15 cellular contexts compared by ENCODE assay signal in the genomic region with DNA sequence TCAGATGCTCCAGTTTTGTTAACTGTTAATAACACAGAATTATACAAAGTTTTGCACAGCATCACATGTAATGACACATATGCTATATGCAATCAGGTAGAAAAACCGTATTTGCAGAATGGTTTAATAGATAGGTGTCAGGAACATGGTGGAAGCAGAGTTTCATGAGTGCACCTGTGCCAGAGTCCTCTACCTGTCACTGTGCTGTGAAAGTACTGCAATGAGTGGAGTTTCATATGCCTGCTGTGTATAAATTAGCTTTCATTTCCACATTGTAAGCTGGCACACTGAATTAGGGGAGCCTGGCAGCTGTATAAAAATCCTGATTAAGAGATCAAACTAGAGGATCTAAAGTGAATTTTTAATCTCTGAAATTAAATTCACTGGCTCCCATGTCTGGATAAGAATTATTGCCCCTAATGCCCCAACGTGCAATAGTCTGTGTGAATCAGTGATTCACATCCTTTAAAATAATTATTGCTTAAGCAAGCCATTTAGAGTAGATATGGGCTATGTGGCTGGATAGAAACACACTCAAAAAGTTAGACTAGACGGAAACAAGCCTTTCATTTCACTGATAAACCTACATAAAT. TPM values are rescaled to one million over a fixed set of nuclear protein-coding genes. Genes with fewer than 3 reads are reported as not detected.
DNase-seq lines count a peak whose midpoint lies in the region; ATAC-seq and TF ChIP-seq lines count a peak whose summit lies in the region.
"Had no signal": no experiment of that assay in that cellular context is flagged by ENCODE, and none has a peak within 500 bp of the region (broad histone marks: within the 10 kb centered on the region; RNA-seq: fewer than 3 reads in every experiment).

No MANE protein-coding gene starts in this region.

- no peaks in the 10 kb centered on the region for H3K27me3 Mint-ChIP-seq in CD4-positive, alpha-beta T cell
- H3K27me3 Mint-ChIP-seq: activated naive CD8-positive, alpha-beta T cell treated with anti-CD3 and anti-CD28 coated beads, Interleukin-2, amount 10 ng/mL, durations not matched to agents 7 days and 5 days had no signal

- H3K27ac ChIP-seq in CD4-positive, alpha-beta T cell (ENCODE audit: low read depth, low read length), result no peak overlapping the region
- H3K27ac ChIP-seq: pancreas had no signal

- H3K27ac Mint-ChIP-seq in CD4-positive, alpha-beta T cell, result peak overlapping the region; percentile 37
- H3K27ac Mint-ChIP-seq: T-helper 1 cell treated with Interleukin-12 subunit alpha and Interleukin-12 subunit beta and Interleukin-4 antibody, amounts not matched to agents 30 μg/mL and 1 μg/mL, for 36 hours had no signal

- CTCF ChIA-PET in CD4-positive, alpha-beta T cell (lab: Charles Lee), result interaction anchor here (0.7 kb wide), 1 partner anchor 40 kb away, joined by 3 read pairs; no protein-coding TSS in a partner anchor

- peaks cover 56% of the 10 kb centered on the region for H3K36me3 Mint-ChIP-seq in CD4-positive, alpha-beta T cell (ENCODE audit: low read depth)

- no peak for DNase-seq in CD4-positive, alpha-beta T cell
- DNase-seq in NCI-H526 treated with DMSO at 0.1 percent for 48 hours (lab: John Stamatoyannopoulos, UW), result no peak
- no peak for DNase-seq in GF-D8 (lab: John Stamatoyannopoulos, UW)
- no peak for DNase-seq in cardiac septum (ENCODE audit: low spot score)
- DNase-seq: activated naive CD8-positive, alpha-beta T cell treated with anti-CD3 and anti-CD28 coated beads, Interleukin-2, amount 10 ng/mL, durations not matched to agents 7 days and 5 days; mesenchymal stem cell; NCI-H2171 treated with DMSO at 0.1 percent for 48 hours; pancreas; stimulated activated CD4-positive, alpha-beta T cell treated with anti-CD3 and anti-CD28 coated beads, Interleukin-15, amount 100 ng/mL, for 24 hours; stimulated activated CD8-positive, alpha-beta memory T cell treated with anti-CD3 and anti-CD28 coated beads, Interleukin-4, amount 100 ng/mL, for 48 hours had no signal

- no peaks in the 10 kb centered on the region for H3K9me3 ChIP-seq in CD4-positive, alpha-beta T cell (ENCODE audit: control insufficient read depth, low read length)
- H3K9me3 ChIP-seq: pancreas had no signal

- H3K27me3 ChIP-seq in CD4-positive, alpha-beta T cell (ENCODE audit: control insufficient read depth, insufficient read depth, low read length), result no peaks in the 10 kb centered on the region
- H3K27me3 ChIP-seq: pancreas had no signal

- ATAC-seq in CD4-positive, alpha-beta T cell (ENCODE audit: poor library complexity), result no peak
- ATAC-seq in GM18868 (IDR thresholded peaks at IDR 0.05; ENCODE audit: unreplicated experiment), result peak; percentile 99
- peak; percentile 90 for ATAC-seq in GM21825 (IDR thresholded peaks at IDR 0.05; ENCODE audit: unreplicated experiment)
- ATAC-seq in HG03354 (IDR thresholded peaks at IDR 0.05; ENCODE audit: poor library complexity, severe bottlenecking, unreplicated experiment), result peak; percentile 86
- ATAC-seq in HG03565 (IDR thresholded peaks at IDR 0.05; ENCODE audit: unreplicated experiment), result no peak
- ATAC-seq: pancreas had no signal

- intact Hi-C loops in CD4-positive, alpha-beta T cell (cut with DNase I, micrococcal nuclease), result no loop called here
- intact Hi-C loops in cardiac septum (cut with DNase I), result no loop called here

- H3K4me3 Mint-ChIP-seq in CD4-positive, alpha-beta T cell, result no peak overlapping the region
- H3K4me3 Mint-ChIP-seq: activated naive CD8-positive, alpha-beta T cell treated with anti-CD3 and anti-CD28 coated beads, Interleukin-2, amount 10 ng/mL, durations not matched to agents 7 days and 5 days; T-helper 1 cell treated with Interleukin-12 subunit alpha and Interleukin-12 subunit beta and Interleukin-4 antibody, amounts not matched to agents 30 μg/mL and 1 μg/mL, for 36 hours had no signal

- H3K4me1 Mint-ChIP-seq in CD4-positive, alpha-beta T cell (ENCODE audit: low read depth), result peaks cover 5% of the 10 kb centered on the region

- no peak for TF ChIP-seq CTCF in CD4-positive, alpha-beta T cell (IDR thresholded peaks at IDR 0.05)

- POLR2A ChIA-PET in CD4-positive, alpha-beta T cell (lab: Charles Lee), result interaction anchor here (2.2 kb wide), 1 partner anchor 9 kb away, joined by 13 read pairs; the partner anchor contains the start of gene EEF1AKMT1

- H3K9me3 Mint-ChIP-seq in CD4-positive, alpha-beta T cell, result no peaks in the 10 kb centered on the region
- H3K9me3 Mint-ChIP-seq: activated naive CD8-positive, alpha-beta T cell treated with anti-CD3 and anti-CD28 coated beads, Interleukin-2, amount 10 ng/mL, durations not matched to agents 7 days and 5 days; T-helper 1 cell treated with Interleukin-12 subunit alpha and Interleukin-12 subunit beta and Interleukin-4 antibody, amounts not matched to agents 30 μg/mL and 1 μg/mL, for 36 hours had no signal

RNA-seq across cellular contexts. Expression of gene EEF1AKMT1, which starts 8.5 kb away (rescaled TPM):
- 1 to 10 TPM; 1.9 to 2.5 TPM for total RNA-seq in CD4-positive, alpha-beta T cell
- total RNA-seq in cardiac septum, result 6.2 TPM

Comparison
In these comparisons a context has a peak if more than half of its experiments do, and no peak if none do; other contexts are left out.
1. ATAC-seq: peak in GM18868 (single experiment), GM21825 (single experiment) and HG03354 (single experiment); none in CD4-positive, alpha-beta T cell (single experiment) and HG03565 (single experiment).